10 cellular contexts compared by ENCODE assay signal in the genomic region with DNA sequence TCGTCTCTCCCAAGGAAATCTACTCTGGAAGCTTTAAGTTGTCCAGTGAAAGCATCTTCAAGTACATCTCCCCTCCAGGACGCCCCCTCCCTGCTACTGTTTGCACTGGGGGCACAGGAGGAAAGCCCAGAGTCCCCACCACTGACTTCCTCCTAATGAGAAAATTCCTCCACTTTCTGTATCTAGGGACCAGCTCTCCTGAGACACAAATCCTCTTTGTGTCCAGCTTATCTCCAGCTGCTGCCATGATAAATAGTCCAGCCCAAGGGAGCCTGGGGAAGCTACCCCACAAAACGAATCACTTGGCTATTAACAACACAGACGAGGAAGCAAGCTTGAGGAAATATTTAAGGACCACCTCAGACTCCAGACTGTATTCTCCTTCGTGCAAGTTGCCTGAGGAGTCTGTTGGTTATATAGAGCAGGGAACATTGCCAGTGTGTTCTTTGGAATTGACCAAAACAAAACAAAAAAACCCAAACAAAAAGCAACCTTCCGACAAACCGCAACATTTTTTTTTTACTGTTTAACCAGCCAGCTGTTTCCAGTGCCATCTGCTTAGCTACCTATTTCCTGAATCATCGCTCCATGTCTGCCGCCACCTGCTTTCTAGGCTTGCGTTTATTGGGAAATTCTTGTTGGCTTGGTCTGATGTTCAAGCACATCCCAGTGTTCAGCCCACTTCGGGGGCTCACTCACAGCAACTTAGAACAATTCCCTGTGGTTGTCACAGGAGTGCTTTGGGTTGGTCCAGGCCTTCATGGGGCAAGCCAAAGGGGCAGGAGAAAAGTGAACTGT. TPM values are rescaled to one million over a fixed set of nuclear protein-coding genes. Genes with fewer than 3 reads are reported as not detected.
DNase-seq lines count a peak whose midpoint lies in the region; ATAC-seq, FAIRE-seq and TF ChIP-seq lines count a peak whose summit lies in the region.
"Had no signal": no experiment of that assay in that cellular context is flagged by ENCODE, and none has a peak within 500 bp of the region (broad histone marks: within the 10 kb centered on the region; RNA-seq: fewer than 3 reads in every experiment).

No MANE protein-coding gene starts in this region.

- H3K9ac ChIP-seq in K562 (ENCODE audit: insufficient read depth in 1 of 2, low read depth in 2 of 2, low read length in 2 of 2), result peak overlapping the region; percentile 26 to 46; a peak in 3 of 4 replicates

- in situ Hi-C loops in K562 (cut with MboI), result no loop called here

- no peaks in the 10 kb centered on the region; the same call in 2 of the 3 replicates for H3K36me3 ChIP-seq in K562 (ENCODE audit: control insufficient read depth, insufficient read depth, low read length)

- no peaks in the 10 kb centered on the region for H3K9me3 Mint-ChIP-seq in nephron
- no peaks in the 10 kb centered on the region for H3K9me3 Mint-ChIP-seq in activated CD4-positive, alpha-beta T cell treated with anti-CD3 and anti-CD28 coated beads for 36 hours (ENCODE audit: low read depth)

- H3K4me2 ChIP-seq in K562 (ENCODE audit: insufficient read depth, low read length), result peak overlapping the region; percentile 48

- H3K9me3 ChIP-seq in K562 (replicated peaks; ENCODE audit: control insufficient read depth, insufficient read depth, low read depth, low read length), result no peaks in the 10 kb centered on the region

- peak overlapping the region; percentile 68 to 93 (median 76) for H3K27ac Mint-ChIP-seq in nephron
- H3K27ac Mint-ChIP-seq in activated CD4-positive, alpha-beta T cell treated with anti-CD3 and anti-CD28 coated beads for 36 hours, result no peak overlapping the region

- H2AFZ ChIP-seq in K562 (ENCODE audit: low read depth, low read length), result peak overlapping the region; percentile 52

- H3K4me3 Mint-ChIP-seq in nephron, result no peak overlapping the region
- no peak overlapping the region for H3K4me3 Mint-ChIP-seq in activated CD4-positive, alpha-beta T cell treated with anti-CD3 and anti-CD28 coated beads for 36 hours

- no TSS peak for BruUV-seq in K562 (replicated peaks; lab: Mats Ljungman, UMichigan)

- TF ChIP-seq CTCF in K562 (IDR thresholded peaks at IDR 0.05 in 2 of 3, conservative IDR thresholded peaks at IDR 0.05 in 1 of 3; ENCODE audit: insufficient read depth in 2 of 3, low read depth in 1 of 3, low read length in 3 of 3) (no peak), nephron (IDR thresholded peaks at IDR 0.05; ENCODE audit: unreplicated experiment in 3 of 3) (no peak)

- no peak overlapping the region for H3K4me3 ChIP-seq in K562

- H3K27me3 Mint-ChIP-seq in nephron (ENCODE audit: low read depth), result no peaks in the 10 kb centered on the region
- H3K27me3 Mint-ChIP-seq in activated CD4-positive, alpha-beta T cell treated with anti-CD3 and anti-CD28 coated beads for 36 hours, result peaks cover 15% of the 10 kb centered on the region

- TF ChIP-seq POLR2A in K562 (conservative IDR thresholded peaks at IDR 0.05), result no peak

- no peak for TF ChIP-seq EP300 in K562 (IDR thresholded peaks at IDR 0.05; ENCODE audit: low read length)

- H3K36me3 Mint-ChIP-seq in nephron (ENCODE audit: low read depth), result no peaks in the 10 kb centered on the region
- H3K36me3 Mint-ChIP-seq in activated CD4-positive, alpha-beta T cell treated with anti-CD3 and anti-CD28 coated beads for 36 hours (ENCODE audit: low read depth), result no peaks in the 10 kb centered on the region

- no peak for FAIRE-seq in K562 (lab: Jason Lieb, UNC)

- peaks cover 7% of the 10 kb centered on the region for H3K9me1 ChIP-seq in K562 (ENCODE audit: control insufficient read depth, insufficient read depth, low read length)

- H3K4me1 ChIP-seq in K562 (replicated peaks in 1 of 2; ENCODE audit: control insufficient read depth in 2 of 2, insufficient read depth in 2 of 2, low read length in 2 of 2), result peaks cover 62 to 76% of the 10 kb centered on the region in 2 experiments

- H3K4me1 Mint-ChIP-seq in nephron, result peaks cover 43% of the 10 kb centered on the region
- H3K4me1 Mint-ChIP-seq in activated CD4-positive, alpha-beta T cell treated with anti-CD3 and anti-CD28 coated beads for 36 hours, result no peaks in the 10 kb centered on the region

- intact Hi-C loops in K562 (cut with micrococcal nuclease), result no loop called here
- intact Hi-C loops in activated CD4-positive, alpha-beta T cell treated with anti-CD3 and anti-CD28 coated beads for 36 hours (cut with DNase I, micrococcal nuclease), result no loop called here

- H3K27ac ChIP-seq in K562 (ENCODE audit: extremely low read depth, low read depth, low read length), result peak overlapping the region; percentile 55

- H3K27me3 ChIP-seq in K562 (ENCODE audit: control insufficient read depth in 2 of 2, insufficient read depth in 2 of 2, low read length in 2 of 2), result no peaks in the 10 kb centered on the region

- no peak for TF ChIP-seq RAD21 in K562 (CRISPR knock-in tag; conservative IDR thresholded peaks at IDR 0.05 in 1 of 2, IDR thresholded peaks at IDR 0.05 in 1 of 2)

- peaks cover 12% of the 10 kb centered on the region; the same call in 2 of the 3 replicates for H3K79me2 ChIP-seq in K562 (ENCODE audit: control insufficient read depth, insufficient read depth, low read length)

- CTCF ChIA-PET in K562 (lab: Yijun Ruan, JAX; ENCODE audit: low intra/inter-chr PET ratio), result no interaction called here
- CTCF ChIA-PET in activated CD4-positive, alpha-beta T cell treated with anti-CD3 and anti-CD28 coated beads for 36 hours (lab: Charles Lee), result interaction anchor here (0.6 to 1.3 kb wide), 7 partner anchors 9 to 352 kb away, joined by 3 to 6 read pairs (median 3); no protein-coding TSS in a partner anchor

- peak; percentile 1 for ATAC-seq in K562
- no peak for ATAC-seq in activated CD4-positive, alpha-beta T cell treated with anti-CD3 and anti-CD28 coated beads for 36 hours

- DNase-seq in ELR (ENCODE audit: low read depth), result peak; percentile 54
- DNase-seq in LHCN-M2 (ENCODE audit: low read depth), result peak; percentile 99
- DNase-seq in K562 (ENCODE audit: extremely low read depth in 1 of 4, low spot score in 3 of 4), result peak in 2 of 4 experiments; percentile 41 to 59
- DNase-seq in COLO829 (ENCODE audit: low spot score), result no peak
- DNase-seq in CD1c-positive myeloid dendritic cell (ENCODE audit: extremely low spot score), result no peak
- no peak for DNase-seq in cortex of kidney (lab: John Stamatoyannopoulos, UW)
- DNase-seq in activated CD4-positive, alpha-beta T cell treated with anti-CD3 and anti-CD28 coated beads for 36 hours, result no peak
- DNase-seq: NCI-H187 had no signal

- H4K20me1 ChIP-seq in K562 (replicated peaks; ENCODE audit: control insufficient read depth, insufficient read depth, low read length), result no peaks in the 10 kb centered on the region

- 42% methylated on average over 11 of the region's 11 CpGs for WGBS in K562 (ENCODE audit: insufficient coverage, low coverage, missing lambda C conversion rate)

- POLR2A ChIA-PET in K562 (lab: Yijun Ruan, JAX), result interaction anchor here (0.8 to 2.8 kb wide), 4 partner anchors 9 to 90 kb away, joined by 3 to 17 read pairs (median 6); no protein-coding TSS in a partner anchor
- POLR2A ChIA-PET in activated CD4-positive, alpha-beta T cell treated with anti-CD3 and anti-CD28 coated beads for 36 hours (lab: Charles Lee), result no interaction called here

RNA-seq across cellular contexts. Expression of a gene that starts 7.7 kb away (rescaled TPM):
- total RNA-seq in LHCN-M2 (2014; rRNA removed) (0.32 and 0.63 TPM in 2 replicates), K562 (2014; rRNA removed) (0.36 and 0.37 TPM in 2 replicates), K562 (2014; rRNA removed; fragmentation: Illumina TruSeq; extraction: Trizol) (0.47 and 0.64 TPM in 2 replicates), K562 (2015; rRNA removed; fragmentation: Illumina TruSeq; extraction: Trizol) (0.33 and 0.53 TPM in 2 replicates), K562 (2021) (1.4 and 1.6 TPM in 2 replicates)
- polyA plus RNA-seq in LHCN-M2 (2012), result 0.21 TPM
- total RNA-seq in K562 (2011; cell fraction: chromatin; rRNA removed; ENCODE audit: low replicate concordance), result 1.0 and 2.1 TPM in 2 replicates
- 0.92 and 1.2 TPM in 2 replicates for total RNA-seq in K562 (2011; cell fraction: nucleolus; rRNA removed)
- total RNA-seq in K562 (2011; cell fraction: nucleoplasm; rRNA removed), result 1.6 and 1.9 TPM in 2 replicates
- polyA plus RNA-seq in K562 (2011; rRNA removed) (0.81 and 1.4 TPM in 2 replicates), K562 (2014; fragmentation: Illumina TruSeq; extraction: Trizol) (1.2 and 1.3 TPM in 2 replicates), K562 (2014; fragmentation: Nextera tagmentation; extraction: Ambion mirVana) (under 1 TPM; 0.10 to 0.20 TPM), K562 (2014; rRNA removed) (0.56 and 0.88 TPM in 2 replicates)
- polyA plus RNA-seq in K562 (2011; cell fraction: cytosol; rRNA removed), result 0.97 and 1.4 TPM in 2 replicates
- polyA plus RNA-seq in K562 (2011; cell fraction: nucleus; rRNA removed), result 1.9 and 2.6 TPM in 2 replicates
- polyA plus RNA-seq in K562 (2012), result 1.2 and 1.6 TPM in 2 replicates
- polyA minus RNA-seq in K562 (2011; rRNA and poly(A)+ RNA removed), result 0.70 and 1.4 TPM in 2 replicates
- polyA minus RNA-seq in K562 (2011; cell fraction: cytosol; rRNA and poly(A)+ RNA removed), result 0.57 and 2.2 TPM in 2 replicates
- 0.67 and 1.4 TPM in 2 replicates for polyA minus RNA-seq in K562 (2011; cell fraction: nucleus; rRNA and poly(A)+ RNA removed)
- total RNA-seq in activated CD4-positive, alpha-beta T cell treated with anti-CD3 and anti-CD28 coated beads for 36 hours, result under 1 TPM; 0.16 TPM

RNA-seq across cellular contexts. Expression of a gene that starts 12.6 kb away (rescaled TPM):
- total RNA-seq in LHCN-M2 (2014; rRNA removed) (not detected in 2 replicates), K562 (2014; rRNA removed) (not detected in 2 replicates), K562 (2014; rRNA removed; fragmentation: Illumina TruSeq; extraction: Trizol) (not detected in 2 replicates), K562 (2015; rRNA removed; fragmentation: Illumina TruSeq; extraction: Trizol) (not detected in 2 replicates), K562 (2021) (not detected in 2 replicates)
- polyA plus RNA-seq in LHCN-M2 (2012), result not detected
- total RNA-seq in K562 (2011; cell fraction: chromatin; rRNA removed; ENCODE audit: low replicate concordance), result not detected in 2 replicates
- total RNA-seq in K562 (2011; cell fraction: nucleolus; rRNA removed), result not detected in 2 replicates
- total RNA-seq in K562 (2011; cell fraction: nucleoplasm; rRNA removed), result not detected in 2 replicates
- polyA plus RNA-seq in K562 (2011; rRNA removed) (0.04 TPM in 2 replicates), K562 (2014; fragmentation: Illumina TruSeq; extraction: Trizol) (not detected in 2 replicates), K562 (2014; fragmentation: Nextera tagmentation; extraction: Ambion mirVana) (under 1 TPM in 1 of 2 experiments, not detected in 1; 0.11 TPM), K562 (2014; rRNA removed) (not detected in 2 replicates)
- polyA plus RNA-seq in K562 (2011; cell fraction: cytosol; rRNA removed), result 0.03 TPM in 1 of 2 replicates, not detected in the other
- 0.14 TPM in 1 of 2 replicates, not detected in the other for polyA plus RNA-seq in K562 (2011; cell fraction: nucleus; rRNA removed)
- polyA plus RNA-seq in K562 (2012), result 0.15 TPM in 1 of 2 replicates, not detected in the other
- polyA minus RNA-seq in K562 (2011; rRNA and poly(A)+ RNA removed), result not detected in 2 replicates
- not detected in 2 replicates for polyA minus RNA-seq in K562 (2011; cell fraction: cytosol; rRNA and poly(A)+ RNA removed)
- not detected in 2 replicates for polyA minus RNA-seq in K562 (2011; cell fraction: nucleus; rRNA and poly(A)+ RNA removed)
- total RNA-seq in activated CD4-positive, alpha-beta T cell treated with anti-CD3 and anti-CD28 coated beads for 36 hours, result not detected
- total RNA-seq: mesenteric fat pad had no signal

RNA-seq across cellular contexts. Expression of a gene that starts 22.7 kb away (rescaled TPM):
- total RNA-seq in LHCN-M2 (2014; rRNA removed) (0.11 and 0.13 TPM in 2 replicates), K562 (2014; rRNA removed) (5.2 and 5.6 TPM in 2 replicates), K562 (2014; rRNA removed; fragmentation: Illumina TruSeq; extraction: Trizol) (9.7 and 10.8 TPM in 2 replicates), K562 (2015; rRNA removed; fragmentation: Illumina TruSeq; extraction: Trizol) (7.9 and 8.3 TPM in 2 replicates), K562 (2021) (5.4 and 6.3 TPM in 2 replicates)
- polyA plus RNA-seq in LHCN-M2 (2012), result 0.04 TPM
- 4.8 and 6.8 TPM in 2 replicates for total RNA-seq in K562 (2011; cell fraction: chromatin; rRNA removed; ENCODE audit: low replicate concordance)
- total RNA-seq in K562 (2011; cell fraction: nucleolus; rRNA removed), result 2.2 and 2.8 TPM in 2 replicates
- 4.0 and 5.0 TPM in 2 replicates for total RNA-seq in K562 (2011; cell fraction: nucleoplasm; rRNA removed)
- polyA plus RNA-seq in K562 (2011; rRNA removed) (4.8 and 5.7 TPM in 2 replicates), K562 (2014; fragmentation: Illumina TruSeq; extraction: Trizol) (13.4 and 14.1 TPM in 2 replicates), K562 (2014; fragmentation: Nextera tagmentation; extraction: Ambion mirVana) (10 to 100 TPM; 17.1 to 19.6 TPM), K562 (2014; rRNA removed) (7.2 and 12.3 TPM in 2 replicates)
- polyA plus RNA-seq in K562 (2011; cell fraction: cytosol; rRNA removed), result 3.3 and 5.0 TPM in 2 replicates
- polyA plus RNA-seq in K562 (2011; cell fraction: nucleus; rRNA removed), result 4.2 and 4.5 TPM in 2 replicates
- polyA plus RNA-seq in K562 (2012), result 3.6 and 9.5 TPM in 2 replicates
- 3.4 and 4.4 TPM in 2 replicates for polyA minus RNA-seq in K562 (2011; rRNA and poly(A)+ RNA removed)
- polyA minus RNA-seq in K562 (2011; cell fraction: cytosol; rRNA and poly(A)+ RNA removed), result 1.0 and 1.7 TPM in 2 replicates
- polyA minus RNA-seq in K562 (2011; cell fraction: nucleus; rRNA and poly(A)+ RNA removed), result 1.3 and 2.6 TPM in 2 replicates
- total RNA-seq in activated CD4-positive, alpha-beta T cell treated with anti-CD3 and anti-CD28 coated beads for 36 hours, result not detected

Comparison
In these comparisons a context has a peak if more than half of its experiments do, and no peak if none do; other contexts are left out.
1. DNase-seq: peak in ELR (single experiment) and LHCN-M2 (single experiment); none in COLO829 (single experiment), CD1c-positive myeloid dendritic cell (single experiment), cortex of kidney (single experiment) and activated CD4-positive, alpha-beta T cell treated with anti-CD3 and anti-CD28 coated beads for 36 hours (single experiment).